29 cellular contexts compared by ENCODE assay signal in the genomic region with DNA sequence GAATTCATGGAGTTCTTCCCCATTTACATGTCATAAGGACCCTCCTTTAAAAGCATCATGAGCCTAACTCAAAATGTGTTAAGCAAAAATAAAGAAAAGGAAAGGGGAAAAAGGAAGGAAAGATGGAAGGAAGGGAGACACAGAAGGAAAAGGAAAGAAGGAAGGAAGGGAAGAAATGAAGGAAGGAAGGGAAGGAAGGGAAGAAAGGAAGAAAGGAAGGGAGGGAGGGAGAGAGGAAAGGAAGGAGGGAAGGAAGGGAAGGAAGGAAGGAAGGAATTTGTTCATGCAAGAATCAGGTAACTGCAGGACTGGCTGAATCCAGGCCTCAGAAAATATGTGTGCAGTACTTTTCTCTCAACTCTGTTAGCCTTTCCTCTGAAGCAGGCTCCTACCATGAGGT. TPM values are rescaled to one million over a fixed set of nuclear protein-coding genes. Genes with fewer than 3 reads are reported as not detected.
"Had no signal": no experiment of that assay in that cellular context is flagged by ENCODE, and none has a peak within 500 bp of the region (broad histone marks: within the 10 kb centered on the region; RNA-seq: fewer than 3 reads in every experiment).

No MANE protein-coding gene starts in this region.

- H3K36me3 Mint-ChIP-seq: immature natural killer cell; naive thymus-derived CD4-positive, alpha-beta T cell; natural killer cell treated with Interleukin-12 subunit alpha and Interleukin-12 subunit beta and Interleukin-15 and Interleukin-18, amount 100 ng/mL, for 72 hours; stimulated activated effector memory CD8-positive, alpha-beta T cell treated with anti-CD3 and anti-CD28 coated beads, Interleukin-12 subunit alpha, Interleukin-12 subunit beta, amount 100 ng/mL, for 72 hours had no signal

- H3K36me3 ChIP-seq: left ventricle myocardium inferior, pancreas, prostate gland, sigmoid colon, spleen, suprapubic skin, thoracic aorta, tibial artery, upper lobe of right lung had no signal

- DNase-seq: hypothalamus; immature natural killer cell; kidney; left ventricle myocardium inferior; midbrain; posterior cingulate gyrus; retina; sigmoid colon; spleen; stimulated activated naive CD4-positive, alpha-beta T cell; tibial artery had no signal

- H3K27ac ChIP-seq: left ventricle myocardium inferior, pancreas, prostate gland, sigmoid colon, spleen, suprapubic skin, thoracic aorta, tibial artery, upper lobe of right lung had no signal

- ATAC-seq: right cardiac atrium had no signal

- H3K4me3 Mint-ChIP-seq: immature natural killer cell; naive thymus-derived CD4-positive, alpha-beta T cell; natural killer cell treated with Interleukin-12 subunit alpha and Interleukin-12 subunit beta and Interleukin-15 and Interleukin-18, amount 100 ng/mL, for 72 hours; stimulated activated effector memory CD8-positive, alpha-beta T cell treated with anti-CD3 and anti-CD28 coated beads, Interleukin-12 subunit alpha, Interleukin-12 subunit beta, amount 100 ng/mL, for 72 hours; stimulated activated naive CD8-positive, alpha-beta T cell treated with anti-CD3 and anti-CD28 coated beads, Interleukin-15, Interleukin-2, amounts not matched to agents 100 ng/mL and 50 ng/mL, for 24 hours had no signal

- H3K27ac Mint-ChIP-seq: immature natural killer cell; natural killer cell treated with Interleukin-12 subunit alpha and Interleukin-12 subunit beta and Interleukin-15 and Interleukin-18, amount 100 ng/mL, for 72 hours; stimulated activated effector memory CD8-positive, alpha-beta T cell treated with anti-CD3 and anti-CD28 coated beads, Interleukin-12 subunit alpha, Interleukin-12 subunit beta, amount 100 ng/mL, for 72 hours; stimulated activated naive CD8-positive, alpha-beta T cell treated with anti-CD3 and anti-CD28 coated beads, Interleukin-15, Interleukin-2, amounts not matched to agents 100 ng/mL and 50 ng/mL, for 24 hours had no signal

- H3K4me3 ChIP-seq: left ventricle myocardium inferior, lung, mucosa of descending colon, pancreas, prostate gland, sigmoid colon, spleen, suprapubic skin, thoracic aorta, tibial artery, upper lobe of right lung had no signal

- H3K9me3 Mint-ChIP-seq: immature natural killer cell; naive thymus-derived CD4-positive, alpha-beta T cell; natural killer cell treated with Interleukin-12 subunit alpha and Interleukin-12 subunit beta and Interleukin-15 and Interleukin-18, amount 100 ng/mL, for 72 hours; stimulated activated effector memory CD8-positive, alpha-beta T cell treated with anti-CD3 and anti-CD28 coated beads, Interleukin-12 subunit alpha, Interleukin-12 subunit beta, amount 100 ng/mL, for 72 hours; stimulated activated naive CD8-positive, alpha-beta T cell treated with anti-CD3 and anti-CD28 coated beads, Interleukin-15, Interleukin-2, amounts not matched to agents 100 ng/mL and 50 ng/mL, for 24 hours had no signal

- H3K9me3 ChIP-seq: left ventricle myocardium inferior, mucosa of descending colon, pancreas, prostate gland, sigmoid colon, spleen, suprapubic skin, thoracic aorta, tibial artery, upper lobe of right lung had no signal

- H3K27me3 ChIP-seq: pancreas, sigmoid colon, suprapubic skin, tibial artery, upper lobe of right lung had no signal

- H3K4me1 ChIP-seq: pancreas, prostate gland, spleen, upper lobe of right lung had no signal

- H3K27me3 Mint-ChIP-seq: stimulated activated naive CD8-positive, alpha-beta T cell treated with anti-CD3 and anti-CD28 coated beads, Interleukin-15, Interleukin-2, amounts not matched to agents 100 ng/mL and 50 ng/mL, for 24 hours had no signal

- H3K4me1 Mint-ChIP-seq: immature natural killer cell; naive thymus-derived CD4-positive, alpha-beta T cell; stimulated activated effector memory CD8-positive, alpha-beta T cell treated with anti-CD3 and anti-CD28 coated beads, Interleukin-12 subunit alpha, Interleukin-12 subunit beta, amount 100 ng/mL, for 72 hours had no signal

RNA-seq across cellular contexts. Expression of gene KIAA2012, which starts 32.0 kb away (rescaled TPM):
- total RNA-seq: kidney; left ventricle myocardium inferior; lower leg skin; mesenteric fat pad; myocyte; naive thymus-derived CD4-positive, alpha-beta T cell; natural killer cell treated with Interleukin-12 subunit alpha and Interleukin-12 subunit beta and Interleukin-15 and Interleukin-18, amount 100 ng/mL, for 72 hours; osteoblast; pancreas; right cardiac atrium; spleen; subcutaneous adipose tissue; thoracic aorta; upper lobe of right lung had no signal
- polyA plus RNA-seq: immature natural killer cell; naive thymus-derived CD4-positive, alpha-beta T cell; neural cell; right cardiac atrium; spleen had no signal
